In genomic region chr1:150976879-150977694, GRCh38 we compare ENCODE assay signal across 8 cellular contexts. TPM values are rescaled to one million over a fixed set of nuclear protein-coding genes. Genes with fewer than 3 reads are reported as not detected.
DNase-seq lines count a peak whose midpoint lies in the region; ATAC-seq and TF ChIP-seq lines count a peak whose summit lies in the region.

No MANE protein-coding gene starts in this region.

- CTCF ChIA-PET in CD4-positive, alpha-beta memory T cell (lab: Charles Lee; ENCODE audit: partially characterized antibody), result interaction anchor here (0.5 to 15.8 kb wide), 7 partner anchors 9 to 180 kb away, joined by 3 to 255 read pairs (median 5); partner anchors contain the start of genes MINDY1, SETDB1 and TNFAIP8L2

- TF ChIP-seq CTCF in chondrocyte (IDR thresholded peaks at IDR 0.05), result no peak

- H3K4me3 ChIP-seq in CD4-positive, alpha-beta memory T cell (ENCODE audit: low read length in 2 of 2), result no peak overlapping the region

- H3K9me3 ChIP-seq in CD4-positive, alpha-beta memory T cell (ENCODE audit: control insufficient read depth in 1 of 2, low read length in 2 of 2), result no peaks in the 10 kb centered on the region

- ATAC-seq in HG03025 (IDR thresholded peaks at IDR 0.05; ENCODE audit: low FRiP score, unreplicated experiment), result no peak

- peaks cover 33 to 61% (median 46%) of the 10 kb centered on the region in 4 donors for H3K4me1 Mint-ChIP-seq in CD4-positive, alpha-beta memory T cell
- peaks cover 52% of the 10 kb centered on the region for H3K4me1 Mint-ChIP-seq in chondrocyte (ENCODE audit: low read depth)

- no peaks in the 10 kb centered on the region for H3K27me3 Mint-ChIP-seq in CD4-positive, alpha-beta memory T cell
- no peaks in the 10 kb centered on the region for H3K27me3 Mint-ChIP-seq in chondrocyte (ENCODE audit: low read depth)

- H3K27me3 ChIP-seq in CD4-positive, alpha-beta memory T cell (ENCODE audit: insufficient read depth, low read length), result no peaks in the 10 kb centered on the region

- H3K36me3 ChIP-seq in CD4-positive, alpha-beta memory T cell (ENCODE audit: insufficient read depth, low read length), result no peaks in the 10 kb centered on the region

- H3K9me3 Mint-ChIP-seq in CD4-positive, alpha-beta memory T cell, result no peaks in the 10 kb centered on the region
- no peaks in the 10 kb centered on the region for H3K9me3 Mint-ChIP-seq in chondrocyte (ENCODE audit: low read depth)

- peaks cover 56% of the 10 kb centered on the region for H3K4me1 ChIP-seq in CD4-positive, alpha-beta memory T cell (ENCODE audit: insufficient read depth, low read length)

- intact Hi-C loops in CD4-positive, alpha-beta memory T cell (cut with micrococcal nuclease), result loop anchor here (10.0 kb wide), 1 partner anchor 512 kb away; no protein-coding TSS in a partner anchor

- DNase-seq in CD4-positive, alpha-beta memory T cell, result peak; percentile 51 to 78 (median 60)
- DNase-seq in NAMALWA (ENCODE audit: low spot score) (peak; percentile 49), chondrocyte (ENCODE audit: low spot score) (peak; percentile 93), lung microvascular endothelial cell (ENCODE audit: low read depth in 2 of 2) (peak; percentile 22 to 59), NCI-H2107 (lab: John Stamatoyannopoulos, UW) (no peak)
- peak; percentile 45 to 66 for DNase-seq in activated CD4-positive, alpha-beta T cell treated with anti-CD3 and anti-CD28 coated beads for 24 hours (ENCODE audit: low read depth in 2 of 2)
- DNase-seq in stimulated activated CD4-positive, alpha-beta T cell treated with anti-CD3 and anti-CD28 coated beads, TNF-alpha, amount 100 ng/mL, for 4 hours (ENCODE audit: low read depth in 3 of 3), result peak; percentile 47 to 59 (median 51)

- H3K36me3 Mint-ChIP-seq in CD4-positive, alpha-beta memory T cell, result peaks cover 0 to 11% of the 10 kb centered on the region in 2 donors
- H3K36me3 Mint-ChIP-seq in chondrocyte (ENCODE audit: low read depth), result no peaks in the 10 kb centered on the region

- H3K27ac ChIP-seq in CD4-positive, alpha-beta memory T cell (ENCODE audit: low read depth, low read length), result peak overlapping the region; percentile 42

- H3K27ac Mint-ChIP-seq in CD4-positive, alpha-beta memory T cell, result peak overlapping the region; percentile 86 to 94 (median 90)
- peak overlapping the region; percentile 91 for H3K27ac Mint-ChIP-seq in chondrocyte (ENCODE audit: unreplicated experiment)

- POLR2A ChIA-PET in CD4-positive, alpha-beta memory T cell (lab: Charles Lee; ENCODE audit: partially characterized antibody), result interaction anchor here (0.7 to 4.1 kb wide), 12 partner anchors 8 to 613 kb away, joined by 3 to 30 read pairs (median 3); partner anchors contain the start of genes C1orf56, MINDY1 and RPRD2

- peak overlapping the region; percentile 50 to 85 (median 76) for H3K4me3 Mint-ChIP-seq in CD4-positive, alpha-beta memory T cell
- peak overlapping the region; percentile 47 for H3K4me3 Mint-ChIP-seq in chondrocyte (ENCODE audit: unreplicated experiment)

RNA-seq across cellular contexts. Expression of gene CERS2, which starts 2.5 kb away (rescaled TPM):
- 100 to 1,000 TPM; 145 to 149 TPM for total RNA-seq in CD4-positive, alpha-beta memory T cell
- 100 to 1,000 TPM; 184 to 206 TPM for polyA plus RNA-seq in CD4-positive, alpha-beta memory T cell
- 199 to 223 TPM (median 217 TPM) in 3 replicates for total RNA-seq in chondrocyte
- 66.7 and 97.4 TPM in 2 replicates for total RNA-seq in lung microvascular endothelial cell

RNA-seq across cellular contexts. Expression of gene ANXA9, which starts 5.0 kb away (rescaled TPM):
- under 1 TPM in 1 of 2 experiments, not detected in 1; 0.17 TPM for total RNA-seq in CD4-positive, alpha-beta memory T cell
- polyA plus RNA-seq in CD4-positive, alpha-beta memory T cell, result under 1 TPM; 0.23 to 0.33 TPM
- total RNA-seq in chondrocyte (0.54 TPM in 1 of 3 replicates, not detected in the others), lung microvascular endothelial cell (not detected in 2 replicates)

RNA-seq across cellular contexts. Expression of gene MINDY1, which starts 29.6 kb away (rescaled TPM):
- total RNA-seq in CD4-positive, alpha-beta memory T cell, result 10 to 100 TPM; 31.4 to 32.1 TPM
- polyA plus RNA-seq in CD4-positive, alpha-beta memory T cell, result 10 to 100 TPM in 1 of 2 donors, 1 to 10 TPM in 1; 6.5 to 17.6 TPM
- total RNA-seq in chondrocyte, result 12.5 to 18.2 TPM (median 14.8 TPM) in 3 replicates
- 7.6 and 9.9 TPM in 2 replicates for total RNA-seq in lung microvascular endothelial cell

RNA-seq across cellular contexts. Expression of gene PRUNE1, which starts 31.2 kb away (rescaled TPM):
- 10 to 100 TPM; 35.0 to 38.9 TPM for total RNA-seq in CD4-positive, alpha-beta memory T cell
- polyA plus RNA-seq in CD4-positive, alpha-beta memory T cell, result 10 to 100 TPM; 52.6 to 59.0 TPM
- total RNA-seq in chondrocyte (14.1 to 15.4 TPM (median 15.3 TPM) in 3 replicates), lung microvascular endothelial cell (3.5 and 5.6 TPM in 2 replicates)

RNA-seq across cellular contexts. Expression of gene SETDB1, which starts 50.9 kb away (rescaled TPM):
- 10 to 100 TPM; 71.4 to 72.6 TPM for total RNA-seq in CD4-positive, alpha-beta memory T cell
- 10 to 100 TPM in 1 of 2 donors, 1 to 10 TPM in 1; 9.8 to 14.2 TPM for polyA plus RNA-seq in CD4-positive, alpha-beta memory T cell
- total RNA-seq in chondrocyte, result 35.0 to 44.1 TPM (median 35.9 TPM) in 3 replicates
- total RNA-seq in lung microvascular endothelial cell, result 21.1 and 28.6 TPM in 2 replicates
